Comparison of ENCODE assay signal across 2 cellular contexts in genomic region chr4:83501671-83502070, GRCh38.
A peak's percentile ranks its signal among the peaks of the same experiment; 100 is the strongest.
TF ChIP-seq lines count a peak whose summit lies in the region.

No MANE protein-coding gene starts in this region.

TF ChIP-seq in HEK293, 187 proteins besides CTCF, POLR2A, EP300 and RAD21:
- TF ChIP-seq PRDM1 (tag by site-specific recombination; IDR thresholded peaks at IDR 0.05), result peak; percentile 23; the same call in 1 of the 2 replicates
- TF ChIP-seq ZNF366 (tag by site-specific recombination; conservative IDR thresholded peaks at IDR 0.05), result peak; percentile 81
TF ChIP-seq in HEK293: peak in this region for 2; not testable (repeated sequence) for 185.

TF ChIP-seq in K562, 482 proteins besides CTCF, POLR2A, EP300 and RAD21:
- TF ChIP-seq MTA2 (IDR thresholded peaks at IDR 0.05; ENCODE audit: low read depth) (0 out of 2 replicates have a peak, but pooled peaks have one; percentile 8), THRAP3 (IDR thresholded peaks at IDR 0.05; ENCODE audit: borderline replicate concordance) (0 out of 2 replicates have a peak, but pooled peaks have one; percentile 23), HLTF (IDR thresholded peaks at IDR 0.05) (0 out of 2 replicates have a peak, but pooled peaks have one; percentile 39), RBM39 (optimal IDR thresholded peaks at IDR 0.05; ENCODE audit: low read depth, low read length) (peak; percentile 6), ZNF512 (tag; IDR thresholded peaks at IDR 0.05) (peak; percentile 93), EHMT2 (IDR thresholded peaks at IDR 0.05) (peak; percentile 64; the same call in 1 of the 2 replicates)
TF ChIP-seq in K562: peak in this region for 6; not testable (repeated sequence) for 476.
